Comparison of ENCODE assay signal across 1 cellular context in genomic region chr12:12902036-12902435, GRCh38.
TF ChIP-seq lines count a peak whose summit lies in the region.

No MANE protein-coding gene starts in this region.

TF ChIP-seq in IMR-90, 13 proteins besides CTCF, POLR2A, EP300 and RAD21:
- TF ChIP-seq MAZ (IDR thresholded peaks at IDR 0.05; ENCODE audit: borderline replicate concordance, low read depth, low read length) (no peak), RCOR1 (IDR thresholded peaks at IDR 0.05; ENCODE audit: insufficient replicate concordance, low read length) (no peak), NFE2L2 (IDR thresholded peaks at IDR 0.05; ENCODE audit: low read depth, low read length) (no peak), BHLHE40 (IDR thresholded peaks at IDR 0.05; ENCODE audit: low read depth, low read length) (no peak), CHD1 (IDR thresholded peaks at IDR 0.05; ENCODE audit: low read depth, low read length) (no peak), RFX5 (IDR thresholded peaks at IDR 0.05; ENCODE audit: low read depth, low read length) (no peak), SMC3 (IDR thresholded peaks at IDR 0.05; ENCODE audit: low read depth, low read length) (no peak), MXI1 (IDR thresholded peaks at IDR 0.05; ENCODE audit: borderline replicate concordance, low read depth, low read length) (no peak), FOS (IDR thresholded peaks at IDR 0.05; ENCODE audit: low read depth, low read length) (peak; percentile 21; the same call in 1 of the 2 replicates), CEBPB (IDR thresholded peaks at IDR 0.05; ENCODE audit: low read depth, low read length) (peak; percentile 89), MAFK (IDR thresholded peaks at IDR 0.05; ENCODE audit: low read depth, low read length) (no peak)
- TF ChIP-seq, protein P1, sequence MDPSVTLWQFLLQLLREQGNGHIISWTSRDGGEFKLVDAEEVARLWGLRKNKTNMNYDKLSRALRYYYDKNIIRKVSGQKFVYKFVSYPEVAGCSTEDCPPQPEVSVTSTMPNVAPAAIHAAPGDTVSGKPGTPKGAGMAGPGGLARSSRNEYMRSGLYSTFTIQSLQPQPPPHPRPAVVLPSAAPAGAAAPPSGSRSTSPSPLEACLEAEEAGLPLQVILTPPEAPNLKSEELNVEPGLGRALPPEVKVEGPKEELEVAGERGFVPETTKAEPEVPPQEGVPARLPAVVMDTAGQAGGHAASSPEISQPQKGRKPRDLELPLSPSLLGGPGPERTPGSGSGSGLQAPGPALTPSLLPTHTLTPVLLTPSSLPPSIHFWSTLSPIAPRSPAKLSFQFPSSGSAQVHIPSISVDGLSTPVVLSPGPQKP (IDR thresholded peaks at IDR 0.05; ENCODE audit: borderline replicate concordance, low read depth, low read length): no peak
